31 cellular contexts compared by ENCODE assay signal in genomic region chr3:169901453-169901852, GRCh38. TPM values are rescaled to one million over a fixed set of nuclear protein-coding genes. Genes with fewer than 3 reads are reported as not detected.
"Had no signal": no experiment of that assay in that cellular context is flagged by ENCODE, and none has a peak within 500 bp of the region (broad histone marks: within the 10 kb centered on the region; RNA-seq: fewer than 3 reads in every experiment).

No MANE protein-coding gene starts in this region.

- H3K4me3 Mint-ChIP-seq: activated CD4-positive, alpha-beta T cell treated with anti-CD3 and anti-CD28 coated beads, Interleukin-2, amount 10 ng/mL, durations not matched to agents 24 days and 14 days; activated CD8-positive, alpha-beta memory T cell treated with anti-CD3 and anti-CD28 coated beads, Interleukin-2, amount 10 ng/mL, durations not matched to agents 7 days and 5 days; activated naive CD4-positive, alpha-beta T cell treated with anti-CD3 and anti-CD28 coated beads, Interleukin-2, amount 50 U/mL, for 24 hours; activated T-cell treated with anti-CD3 and anti-CD28 coated beads, Interleukin-2, amount 50 U/mL, for 24 hours; activated T-helper 1 cell treated with anti-CD3 and anti-CD28 coated beads, Interleukin-12 subunit alpha, Interleukin-12 subunit beta, Interleukin-2, Interleukin-4 antibody, amounts not matched to agents 30 ng/mL and 10 ng/mL and 1 ng/mL, durations not matched to agents 14 hours and 24 hours and 36 hours; T-helper 1 cell treated with Interleukin-12 subunit alpha and Interleukin-12 subunit beta and Interleukin-4 antibody, amounts not matched to agents 30 μg/mL and 1 μg/mL, for 36 hours had no signal

- H3K27me3 Mint-ChIP-seq: activated CD4-positive, alpha-beta T cell treated with anti-CD3 and anti-CD28 coated beads, Interleukin-2, amount 10 ng/mL, durations not matched to agents 24 days and 14 days had no signal

- H3K36me3 ChIP-seq: breast epithelium, colonic mucosa, Peyer's patch, SJCRH30 had no signal

- H3K27ac Mint-ChIP-seq: activated CD4-positive, alpha-beta T cell treated with anti-CD3 and anti-CD28 coated beads, Interleukin-2, amount 10 ng/mL, durations not matched to agents 24 days and 14 days; activated CD8-positive, alpha-beta memory T cell treated with anti-CD3 and anti-CD28 coated beads, Interleukin-2, amount 10 ng/mL, durations not matched to agents 7 days and 5 days; activated naive CD4-positive, alpha-beta T cell treated with anti-CD3 and anti-CD28 coated beads, Interleukin-2, amount 50 U/mL, for 24 hours; activated T-cell treated with anti-CD3 and anti-CD28 coated beads, Interleukin-2, amount 50 U/mL, for 24 hours; activated T-helper 1 cell treated with anti-CD3 and anti-CD28 coated beads, Interleukin-12 subunit alpha, Interleukin-12 subunit beta, Interleukin-2, Interleukin-4 antibody, amounts not matched to agents 30 ng/mL and 10 ng/mL and 1 ng/mL, durations not matched to agents 14 hours and 24 hours and 36 hours; T-helper 1 cell treated with Interleukin-12 subunit alpha and Interleukin-12 subunit beta and Interleukin-4 antibody, amounts not matched to agents 30 μg/mL and 1 μg/mL, for 36 hours had no signal

- H3K4me3 ChIP-seq: breast epithelium, colonic mucosa, Peyer's patch, SJCRH30 had no signal

- H3K9me3 ChIP-seq: colonic mucosa, SJCRH30, SK-N-SH had no signal

- H3K27me3 ChIP-seq: breast epithelium, colonic mucosa, Peyer's patch, SJCRH30 had no signal

- H3K4me1 ChIP-seq: breast epithelium, colonic mucosa, Peyer's patch, SJCRH30 had no signal

- DNase-seq: activated CD4-positive, alpha-beta T cell treated with anti-CD3 and anti-CD28 coated beads, Interleukin-2, amount 10 ng/mL, durations not matched to agents 24 days and 14 days; activated CD4-positive, alpha-beta T cell treated with anti-CD3 and anti-CD28 coated beads, Interleukin-2, amount 50 U/mL, for 48 hours; activated CD4-positive, CD25-positive, alpha-beta regulatory T cell treated with anti-CD3 and anti-CD28 coated beads, Interleukin-2, amount 50 U/mL, for 72 hours; activated CD8-positive, alpha-beta memory T cell treated with anti-CD3 and anti-CD28 coated beads, Interleukin-2, amount 10 ng/mL, durations not matched to agents 7 days and 5 days; activated effector memory CD4-positive, alpha-beta T cell treated with Interleukin-2 at 50 U/mL for 16 hours; activated naive CD4-positive, alpha-beta T cell; activated T-cell treated with anti-CD3 and anti-CD28 coated beads, Interleukin-2, amount 50 U/mL, for 24 hours; aorta; caudate nucleus; colonic mucosa; Karpas-422; NCI-H1092; NCI-H1436 treated with DMSO at 0.1 percent for 48 hours; NCI-H187; NCI-H2081; NCI-H345; NCI-H510A; NCI-H526 treated with DMSO at 0.1 percent for 48 hours; NCI-H82; OCI-M1; Peyer's patch; Right ventricle myocardium superior; SJCRH30; SK-N-SH; SW 1271 had no signal

- H3K27ac ChIP-seq: breast epithelium, colonic mucosa, Peyer's patch, RWPE1, SJCRH30 had no signal

- ATAC-seq: activated CD8-positive, alpha-beta memory T cell treated with anti-CD3 and anti-CD28 coated beads, Interleukin-2, amount 10 ng/mL, durations not matched to agents 7 days and 5 days had no signal

- H3K4me1 Mint-ChIP-seq: activated CD4-positive, alpha-beta T cell treated with anti-CD3 and anti-CD28 coated beads, Interleukin-2, amount 10 ng/mL, durations not matched to agents 24 days and 14 days; activated CD8-positive, alpha-beta memory T cell treated with anti-CD3 and anti-CD28 coated beads, Interleukin-2, amount 10 ng/mL, durations not matched to agents 7 days and 5 days; activated naive CD4-positive, alpha-beta T cell treated with anti-CD3 and anti-CD28 coated beads, Interleukin-2, amount 50 U/mL, for 24 hours had no signal

RNA-seq across cellular contexts. Expression of gene SAMD7, which starts 9.9 kb away (rescaled TPM):
- total RNA-seq: activated CD4-positive, alpha-beta T cell treated with anti-CD3 and anti-CD28 coated beads, Interleukin-2, amount 10 ng/mL, durations not matched to agents 24 days and 14 days; activated CD8-positive, alpha-beta memory T cell treated with anti-CD3 and anti-CD28 coated beads, Interleukin-2, amount 10 ng/mL, durations not matched to agents 7 days and 5 days; activated T-helper 1 cell treated with anti-CD3 and anti-CD28 coated beads, Interleukin-12 subunit alpha, Interleukin-12 subunit beta, Interleukin-2, Interleukin-4 antibody, amounts not matched to agents 30 ng/mL and 10 ng/mL and 1 ng/mL, durations not matched to agents 14 hours and 24 hours and 36 hours; aorta; cerebellum; colonic mucosa; Peyer's patch; Right ventricle myocardium superior; SJCRH30 had no signal
- polyA plus RNA-seq: aorta, SK-N-SH had no signal

RNA-seq across cellular contexts. Expression of gene LRRC31, which starts 31.7 kb away (rescaled TPM):
- total RNA-seq: activated CD4-positive, alpha-beta T cell treated with anti-CD3 and anti-CD28 coated beads, Interleukin-2, amount 10 ng/mL, durations not matched to agents 24 days and 14 days; activated CD8-positive, alpha-beta memory T cell treated with anti-CD3 and anti-CD28 coated beads, Interleukin-2, amount 10 ng/mL, durations not matched to agents 7 days and 5 days; activated T-helper 1 cell treated with anti-CD3 and anti-CD28 coated beads, Interleukin-12 subunit alpha, Interleukin-12 subunit beta, Interleukin-2, Interleukin-4 antibody, amounts not matched to agents 30 ng/mL and 10 ng/mL and 1 ng/mL, durations not matched to agents 14 hours and 24 hours and 36 hours; aorta; cerebellum; Right ventricle myocardium superior; SJCRH30 had no signal
- polyA plus RNA-seq: SK-N-SH had no signal
